Comparison of ENCODE assay signal across 8 cellular contexts in the genomic region with DNA sequence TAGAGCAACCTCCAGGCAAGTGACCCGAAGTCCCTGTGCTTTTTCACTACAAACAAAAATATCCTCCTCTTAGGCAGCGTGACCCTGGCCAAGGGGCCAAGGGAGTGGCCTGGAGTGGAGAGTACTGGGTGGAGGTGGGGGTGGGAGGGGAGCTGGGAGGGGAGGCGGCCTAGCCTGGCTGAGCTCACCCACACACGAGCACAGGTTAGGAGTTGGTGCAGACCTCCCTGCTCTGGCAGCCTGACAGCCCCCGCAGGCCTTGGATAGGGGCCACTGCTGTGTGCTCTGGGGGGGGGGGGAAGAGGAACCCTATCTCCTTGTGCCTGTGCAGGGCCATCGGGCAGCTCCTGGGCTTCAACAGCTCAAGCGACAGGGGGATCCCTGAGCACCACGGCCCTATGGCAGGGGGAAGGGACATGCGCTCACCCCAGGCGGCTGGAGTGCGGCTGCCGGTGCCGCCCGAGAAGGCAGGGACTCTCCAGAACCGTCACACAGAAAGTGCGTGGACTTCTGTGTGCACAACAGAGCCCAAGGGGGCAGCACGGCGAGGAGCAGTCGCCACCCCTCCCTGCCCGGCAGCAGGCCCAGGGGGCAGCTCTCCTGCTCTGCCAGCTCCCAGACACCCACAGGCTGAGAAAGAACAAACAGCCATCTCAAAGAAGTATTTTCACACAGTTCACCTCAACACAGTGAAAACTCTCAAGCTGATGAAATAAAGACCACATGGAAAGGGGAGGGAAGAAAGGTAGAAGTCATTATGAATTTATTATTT. TPM values are rescaled to one million over a fixed set of nuclear protein-coding genes. Genes with fewer than 3 reads are reported as not detected.
DNase-seq lines count a peak whose midpoint lies in the region; ATAC-seq, FAIRE-seq and TF ChIP-seq lines count a peak whose summit lies in the region.

No MANE protein-coding gene starts in this region.

- intact Hi-C loops in activated CD8-positive, alpha-beta T cell treated with anti-CD3 and anti-CD28 coated beads for 36 hours (cut with micrococcal nuclease): loop anchor here (5.0 kb wide), 1 partner anchor 80 kb away; no protein-coding TSS in a partner anchor
- intact Hi-C loops in left ventricle myocardium superior (cut with micrococcal nuclease): no loop called here

- FAIRE-seq in GM12892 (lab: Jason Lieb, UNC): peak; percentile 63
- no peak for FAIRE-seq in urothelium cell line (lab: Jason Lieb, UNC)

- DNase-seq in GM12892 (ENCODE audit: insufficient read length): no peak
- no peak for DNase-seq in activated CD8-positive, alpha-beta T cell treated with anti-CD3 and anti-CD28 coated beads for 36 hours
- peak; percentile 75 for DNase-seq in left ventricle myocardium superior
- DNase-seq in stimulated activated effector memory CD8-positive, alpha-beta T cell treated with anti-CD3 and anti-CD28 coated beads, Interleukin-12 subunit alpha, Interleukin-12 subunit beta, amount 100 ng/mL, for 72 hours (ENCODE audit: low spot score in 2 of 2): no peak
- DNase-seq in superior temporal gyrus (ENCODE audit: extremely low spot score): no peak
- no peak for DNase-seq in COR-L47 (lab: John Stamatoyannopoulos, UW)
- no peak for DNase-seq in urothelium cell line (ENCODE audit: low spot score)
- no peak for DNase-seq in DMS79 (lab: John Stamatoyannopoulos, UW)

- no peaks in the 10 kb centered on the region for H3K27me3 Mint-ChIP-seq in activated CD8-positive, alpha-beta T cell treated with anti-CD3 and anti-CD28 coated beads for 36 hours

- no peak overlapping the region for H3K4me3 Mint-ChIP-seq in activated CD8-positive, alpha-beta T cell treated with anti-CD3 and anti-CD28 coated beads for 36 hours
- H3K4me3 Mint-ChIP-seq in stimulated activated effector memory CD8-positive, alpha-beta T cell treated with anti-CD3 and anti-CD28 coated beads, Interleukin-12 subunit alpha, Interleukin-12 subunit beta, amount 100 ng/mL, for 72 hours: peak overlapping the region; percentile 21

- peak overlapping the region; percentile 77 for H3K27ac Mint-ChIP-seq in activated CD8-positive, alpha-beta T cell treated with anti-CD3 and anti-CD28 coated beads for 36 hours
- peak overlapping the region; percentile 93 for H3K27ac Mint-ChIP-seq in stimulated activated effector memory CD8-positive, alpha-beta T cell treated with anti-CD3 and anti-CD28 coated beads, Interleukin-12 subunit alpha, Interleukin-12 subunit beta, amount 100 ng/mL, for 72 hours

- CTCF ChIA-PET in activated CD8-positive, alpha-beta T cell treated with anti-CD3 and anti-CD28 coated beads for 36 hours (lab: Charles Lee): interaction anchor here (0.9 to 3.5 kb wide), 5 partner anchors 9 to 79 kb away, joined by 3 to 15 read pairs (median 3); a partner anchor contains a TSS

- POLR2A ChIA-PET in activated CD8-positive, alpha-beta T cell treated with anti-CD3 and anti-CD28 coated beads for 36 hours (lab: Charles Lee): interaction anchor here (0.7 to 1.9 kb wide), 12 partner anchors 8 to 207 kb away, joined by 3 to 6 read pairs (median 3); no protein-coding TSS in a partner anchor

- ATAC-seq in activated CD8-positive, alpha-beta T cell treated with anti-CD3 and anti-CD28 coated beads for 36 hours: peak; percentile 12
- peak; percentile 61 for ATAC-seq in left ventricle myocardium superior
- ATAC-seq in stimulated activated effector memory CD8-positive, alpha-beta T cell treated with anti-CD3 and anti-CD28 coated beads, Interleukin-12 subunit alpha, Interleukin-12 subunit beta, amount 100 ng/mL, for 72 hours: peak; percentile 2

- peaks cover 46% of the 10 kb centered on the region for H3K36me3 Mint-ChIP-seq in activated CD8-positive, alpha-beta T cell treated with anti-CD3 and anti-CD28 coated beads for 36 hours (ENCODE audit: low read depth)
- H3K36me3 Mint-ChIP-seq in stimulated activated effector memory CD8-positive, alpha-beta T cell treated with anti-CD3 and anti-CD28 coated beads, Interleukin-12 subunit alpha, Interleukin-12 subunit beta, amount 100 ng/mL, for 72 hours: peaks cover 100% of the 10 kb centered on the region

- H3K4me1 Mint-ChIP-seq in activated CD8-positive, alpha-beta T cell treated with anti-CD3 and anti-CD28 coated beads for 36 hours (ENCODE audit: low read depth): peaks cover 58% of the 10 kb centered on the region
- H3K4me1 Mint-ChIP-seq in stimulated activated effector memory CD8-positive, alpha-beta T cell treated with anti-CD3 and anti-CD28 coated beads, Interleukin-12 subunit alpha, Interleukin-12 subunit beta, amount 100 ng/mL, for 72 hours: peaks cover 93% of the 10 kb centered on the region

- TF ChIP-seq CTCF in activated CD8-positive, alpha-beta T cell treated with anti-CD3 and anti-CD28 coated beads for 36 hours (IDR thresholded peaks at IDR 0.05): no peak

- TF ChIP-seq POLR2A in GM12892 (IDR thresholded peaks at IDR 0.05; ENCODE audit: low read depth, low read length): no peak; the same call in 1 of the 2 replicates

- H3K9me3 Mint-ChIP-seq in activated CD8-positive, alpha-beta T cell treated with anti-CD3 and anti-CD28 coated beads for 36 hours: no peaks in the 10 kb centered on the region
- no peaks in the 10 kb centered on the region for H3K9me3 Mint-ChIP-seq in stimulated activated effector memory CD8-positive, alpha-beta T cell treated with anti-CD3 and anti-CD28 coated beads, Interleukin-12 subunit alpha, Interleukin-12 subunit beta, amount 100 ng/mL, for 72 hours

RNA-seq across cellular contexts. Expression of a gene that starts 13.3 kb away (rescaled TPM):
- polyA plus RNA-seq in GM12892 (2012; ENCODE audit: missing spikeins): 56.1 TPM
- total RNA-seq in activated CD8-positive, alpha-beta T cell treated with anti-CD3 and anti-CD28 coated beads for 36 hours: 100 to 1,000 TPM; 183 to 193 TPM
- total RNA-seq in left ventricle myocardium superior: 7.8 TPM

RNA-seq across cellular contexts. Expression of a gene that starts 29.5 kb away (rescaled TPM):
- polyA plus RNA-seq in GM12892 (2012; ENCODE audit: missing spikeins): 47.8 TPM
- total RNA-seq in activated CD8-positive, alpha-beta T cell treated with anti-CD3 and anti-CD28 coated beads for 36 hours: 10 to 100 TPM; 56.6 to 64.2 TPM
- total RNA-seq in left ventricle myocardium superior: 8.1 TPM

RNA-seq across cellular contexts. Expression of a gene that starts 31.4 kb away (rescaled TPM):
- polyA plus RNA-seq in GM12892 (2012; ENCODE audit: missing spikeins): 52.3 TPM
- 10 to 100 TPM; 90.6 to 97.0 TPM for total RNA-seq in activated CD8-positive, alpha-beta T cell treated with anti-CD3 and anti-CD28 coated beads for 36 hours
- total RNA-seq in left ventricle myocardium superior: 64.4 TPM

Comparison
In these comparisons a context has a peak if more than half of its experiments do, and no peak if none do; other contexts are left out.
1. ATAC-seq: peak in every context shown above with its lines; median percentile 61 in left ventricle myocardium superior; 12 in activated CD8-positive, alpha-beta T cell treated with anti-CD3 and anti-CD28 coated beads for 36 hours; 2 in stimulated activated effector memory CD8-positive, alpha-beta T cell treated with anti-CD3 and anti-CD28 coated beads, Interleukin-12 subunit alpha, Interleukin-12 subunit beta, amount 100 ng/mL, for 72 hours.
2. RNA of a gene that starts 13.3 kb away (total RNA-seq): 183 to 193 TPM in activated CD8-positive, alpha-beta T cell treated with anti-CD3 and anti-CD28 coated beads for 36 hours; 7.8 TPM in left ventricle myocardium superior (single experiment); every median in the first group is over 10 times any median in the second.